Comparison of ENCODE assay signal across 9 cellular contexts in genomic region chr15:31128919-31129768, GRCh38. TPM values are rescaled to one million over a fixed set of nuclear protein-coding genes. Genes with fewer than 3 reads are reported as not detected.
DNase-seq lines count a peak whose midpoint lies in the region; ATAC-seq and TF ChIP-seq lines count a peak whose summit lies in the region.
"Had no signal": no experiment of that assay in that cellular context is flagged by ENCODE, and none has a peak within 500 bp of the region (broad histone marks: within the 10 kb centered on the region; RNA-seq: fewer than 3 reads in every experiment).

No MANE protein-coding gene starts in this region.

- no peak overlapping the region for H3K4me3 ChIP-seq in CD8-positive, alpha-beta memory T cell (ENCODE audit: low read length)
- H3K4me3 ChIP-seq in HFF-Myc (replicated peaks; ENCODE audit: low read depth, low read length) (no peak overlapping the region), OCI-LY3 (ENCODE audit: low read length) (peak overlapping the region; percentile 72)
- no peak overlapping the region for H3K4me3 ChIP-seq in naive thymus-derived CD4-positive, alpha-beta T cell (ENCODE audit: low read length)
- H3K4me3 ChIP-seq: SK-N-MC had no signal

- POLR2A ChIA-PET in CD8-positive, alpha-beta memory T cell (lab: Charles Lee) = no interaction called here
- POLR2A ChIA-PET in naive thymus-derived CD4-positive, alpha-beta T cell (lab: Charles Lee) = no interaction called here

- H3K27me3 Mint-ChIP-seq in CD8-positive, alpha-beta memory T cell = peaks cover 4 to 6% of the 10 kb centered on the region in 2 donors
- H3K27me3 Mint-ChIP-seq in naive thymus-derived CD4-positive, alpha-beta T cell = peaks cover 0 to 6% (median 0%) of the 10 kb centered on the region in 5 donors

- no peak overlapping the region for H3K27ac ChIP-seq in CD8-positive, alpha-beta memory T cell (ENCODE audit: low read depth, low read length)
- H3K27ac ChIP-seq in OCI-LY3 (ENCODE audit: low read length) = no peak overlapping the region
- no peak overlapping the region for H3K27ac ChIP-seq in naive thymus-derived CD4-positive, alpha-beta T cell (ENCODE audit: low read depth, low read length)
- H3K27ac ChIP-seq: SK-N-MC had no signal

- no peaks in the 10 kb centered on the region for H3K4me1 ChIP-seq in CD8-positive, alpha-beta memory T cell (ENCODE audit: insufficient read depth, low read length)
- peaks cover 11% of the 10 kb centered on the region for H3K4me1 ChIP-seq in OCI-LY3 (ENCODE audit: low read length)
- H3K4me1 ChIP-seq in naive thymus-derived CD4-positive, alpha-beta T cell (ENCODE audit: control insufficient read depth in 2 of 2, insufficient read depth in 2 of 2, low read length in 2 of 2) = no peaks in the 10 kb centered on the region

- no peaks in the 10 kb centered on the region for H3K9me3 ChIP-seq in CD8-positive, alpha-beta memory T cell (ENCODE audit: low read length)
- H3K9me3 ChIP-seq in OCI-LY3 (ENCODE audit: insufficient read depth, low read length) = peaks cover 4% of the 10 kb centered on the region; the same call in 1 of the 2 replicates
- H3K9me3 ChIP-seq in naive thymus-derived CD4-positive, alpha-beta T cell (ENCODE audit: control insufficient read depth in 2 of 3, low read length in 3 of 3) = no peaks in the 10 kb centered on the region

- peaks cover 3 to 13% (median 8%) of the 10 kb centered on the region in 3 donors for H3K4me1 Mint-ChIP-seq in CD8-positive, alpha-beta memory T cell
- peaks cover 0 to 4% (median 0%) of the 10 kb centered on the region in 7 donors for H3K4me1 Mint-ChIP-seq in naive thymus-derived CD4-positive, alpha-beta T cell

- no peaks in the 10 kb centered on the region for H4K20me1 ChIP-seq in OCI-LY3 (ENCODE audit: insufficient read depth, low read length)

- intact Hi-C loops in naive thymus-derived CD4-positive, alpha-beta T cell (cut with micrococcal nuclease) = loop anchor here (1.0 to 10.0 kb wide), 8 partner anchors 138 to 468 kb away; partner anchors contain the start of gene MTMR10 (in 1 of the 2)

- no peaks in the 10 kb centered on the region for H3K36me3 ChIP-seq in CD8-positive, alpha-beta memory T cell (ENCODE audit: insufficient read depth, low read length)
- no peaks in the 10 kb centered on the region for H3K36me3 ChIP-seq in OCI-LY3 (replicated peaks; ENCODE audit: low read depth, low read length)
- H3K36me3 ChIP-seq in naive thymus-derived CD4-positive, alpha-beta T cell (ENCODE audit: control insufficient read depth in 2 of 3, insufficient read depth in 3 of 3, low read length in 3 of 3) = no peaks in the 10 kb centered on the region

- CTCF ChIA-PET in CD8-positive, alpha-beta memory T cell (lab: Charles Lee) = interaction anchor here (0.6 to 4.2 kb wide), 28 partner anchors 8 to 469 kb away, joined by 3 to 22 read pairs (median 3); partner anchors contain the start of gene MTMR10
- CTCF ChIA-PET in naive thymus-derived CD4-positive, alpha-beta T cell (lab: Charles Lee) = interaction anchor here (0.5 to 1.9 kb wide), 18 partner anchors 9 to 467 kb away, joined by 3 to 8 read pairs (median 4); no protein-coding TSS in a partner anchor

- peak overlapping the region; percentile 98 for H2AFZ ChIP-seq in OCI-LY3 (ENCODE audit: low read depth, low read length)

- peak; percentile 47 to 72 (median 63) for DNase-seq in CD8-positive, alpha-beta memory T cell
- DNase-seq in HFF-Myc (ENCODE audit: extremely low read depth, low read depth) (no peak), activated T-cell treated with anti-CD3 and anti-CD28 coated beads for 4 hours (peak; percentile 75)
- peak; percentile 47 to 81 (median 72) for DNase-seq in naive thymus-derived CD4-positive, alpha-beta T cell
- DNase-seq in stimulated activated CD8-positive, alpha-beta memory T cell treated with anti-CD3 and anti-CD28 coated beads, Interleukin-7, amount 100 ng/mL, for 1 hour (ENCODE audit: low read depth in 2 of 2) = peak; percentile 55 to 70

- TF ChIP-seq CTCF in HFF-Myc (IDR thresholded peaks at IDR 0.05; ENCODE audit: low read depth, low read length, missing control alignments) (peak; percentile 98), OCI-LY3 (IDR thresholded peaks at IDR 0.05; ENCODE audit: low read depth, low read length) (peak; percentile 97)

- H3K79me2 ChIP-seq in OCI-LY3 (ENCODE audit: low read length) = no peaks in the 10 kb centered on the region

- no peak overlapping the region for H3K4me3 Mint-ChIP-seq in CD8-positive, alpha-beta memory T cell
- H3K4me3 Mint-ChIP-seq in naive thymus-derived CD4-positive, alpha-beta T cell = no peak overlapping the region

- ATAC-seq in esophagus mucosa (peak; percentile 86), GM21786 (IDR thresholded peaks at IDR 0.05; ENCODE audit: unreplicated experiment) (no peak)
- ATAC-seq in naive thymus-derived CD4-positive, alpha-beta T cell = peak; percentile 91

- no peaks in the 10 kb centered on the region for H3K36me3 Mint-ChIP-seq in CD8-positive, alpha-beta memory T cell
- no peaks in the 10 kb centered on the region for H3K36me3 Mint-ChIP-seq in naive thymus-derived CD4-positive, alpha-beta T cell

- H3K4me2 ChIP-seq in OCI-LY3 (ENCODE audit: low read length) = peak overlapping the region; percentile 95

- H3K9ac ChIP-seq in OCI-LY3 (ENCODE audit: low read length) = peak overlapping the region; percentile 34

- no peaks in the 10 kb centered on the region for H3K27me3 ChIP-seq in CD8-positive, alpha-beta memory T cell (ENCODE audit: insufficient read depth, low read length, poor library complexity, severe bottlenecking)
- H3K27me3 ChIP-seq in OCI-LY3 (ENCODE audit: low read depth, low read length) = no peaks in the 10 kb centered on the region
- H3K27me3 ChIP-seq in naive thymus-derived CD4-positive, alpha-beta T cell (ENCODE audit: control insufficient read depth in 2 of 2, insufficient read depth in 2 of 2, low read length in 2 of 2) = no peaks in the 10 kb centered on the region

- H3K27ac Mint-ChIP-seq in CD8-positive, alpha-beta memory T cell = no peak overlapping the region
- H3K27ac Mint-ChIP-seq in naive thymus-derived CD4-positive, alpha-beta T cell = no peak overlapping the region

- H3K9me3 Mint-ChIP-seq in CD8-positive, alpha-beta memory T cell = no peaks in the 10 kb centered on the region
- no peaks in the 10 kb centered on the region for H3K9me3 Mint-ChIP-seq in naive thymus-derived CD4-positive, alpha-beta T cell

RNA-seq across cellular contexts. Expression of gene TRPM1, which starts 27.6 kb away (rescaled TPM):
- total RNA-seq in CD8-positive, alpha-beta memory T cell = not detected
- polyA plus RNA-seq in CD8-positive, alpha-beta memory T cell = 0.03 TPM
- not detected for total RNA-seq in esophagus mucosa
- not detected for total RNA-seq in naive thymus-derived CD4-positive, alpha-beta T cell
- polyA plus RNA-seq in naive thymus-derived CD4-positive, alpha-beta T cell = not detected
